In the genomic region with DNA sequence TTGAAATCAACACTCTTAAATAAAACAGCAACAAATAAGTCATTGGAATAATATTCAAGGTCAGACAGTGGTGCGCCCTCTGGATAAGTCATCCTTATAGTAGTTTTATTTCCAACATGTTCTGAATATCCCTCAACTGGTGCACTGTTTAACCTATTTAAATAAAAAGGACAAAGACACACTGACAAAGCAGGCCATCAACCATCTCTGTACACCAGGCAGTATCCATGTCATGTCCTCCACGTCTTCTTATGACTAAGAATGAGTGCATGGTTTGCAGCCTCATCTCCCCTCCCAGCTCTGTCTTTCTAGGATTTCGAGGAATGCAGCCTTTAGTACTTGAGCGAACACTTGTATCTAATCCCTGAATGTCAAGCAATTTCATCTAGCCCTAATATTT, we compare ENCODE assay signal across 1 cellular context.
TF ChIP-seq lines count a peak whose summit lies in the region.

No MANE protein-coding gene starts in this region.

TF ChIP-seq in HepG2, 621 proteins besides CTCF, POLR2A, EP300 and RAD21 (continued from another document):
- TF ChIP-seq, protein P1, sequence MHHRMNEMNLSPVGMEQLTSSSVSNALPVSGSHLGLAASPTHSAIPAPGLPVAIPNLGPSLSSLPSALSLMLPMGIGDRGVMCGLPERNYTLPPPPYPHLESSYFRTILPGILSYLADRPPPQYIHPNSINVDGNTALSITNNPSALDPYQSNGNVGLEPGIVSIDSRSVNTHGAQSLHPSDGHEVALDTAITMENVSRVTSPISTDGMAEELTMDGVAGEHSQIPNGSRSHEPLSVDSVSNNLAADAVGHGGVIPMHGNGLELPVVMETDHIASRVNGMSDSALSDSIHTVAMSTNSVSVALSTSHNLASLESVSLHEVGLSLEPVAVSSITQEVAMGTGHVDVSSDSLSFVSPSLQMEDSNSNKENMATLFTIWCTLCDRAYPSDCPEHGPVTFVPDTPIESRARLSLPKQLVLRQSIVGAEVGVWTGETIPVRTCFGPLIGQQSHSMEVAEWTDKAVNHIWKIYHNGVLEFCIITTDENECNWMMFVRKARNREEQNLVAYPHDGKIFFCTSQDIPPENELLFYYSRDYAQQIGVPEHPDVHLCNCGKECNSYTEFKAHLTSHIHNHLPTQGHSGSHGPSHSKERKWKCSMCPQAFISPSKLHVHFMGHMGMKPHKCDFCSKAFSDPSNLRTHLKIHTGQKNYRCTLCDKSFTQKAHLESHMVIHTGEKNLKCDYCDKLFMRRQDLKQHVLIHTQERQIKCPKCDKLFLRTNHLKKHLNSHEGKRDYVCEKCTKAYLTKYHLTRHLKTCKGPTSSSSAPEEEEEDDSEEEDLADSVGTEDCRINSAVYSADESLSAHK (CRISPR knock-in tag; IDR thresholded peaks at IDR 0.05; ENCODE audit: borderline replicate concordance), result no peak
- TF ChIP-seq, protein P2, sequence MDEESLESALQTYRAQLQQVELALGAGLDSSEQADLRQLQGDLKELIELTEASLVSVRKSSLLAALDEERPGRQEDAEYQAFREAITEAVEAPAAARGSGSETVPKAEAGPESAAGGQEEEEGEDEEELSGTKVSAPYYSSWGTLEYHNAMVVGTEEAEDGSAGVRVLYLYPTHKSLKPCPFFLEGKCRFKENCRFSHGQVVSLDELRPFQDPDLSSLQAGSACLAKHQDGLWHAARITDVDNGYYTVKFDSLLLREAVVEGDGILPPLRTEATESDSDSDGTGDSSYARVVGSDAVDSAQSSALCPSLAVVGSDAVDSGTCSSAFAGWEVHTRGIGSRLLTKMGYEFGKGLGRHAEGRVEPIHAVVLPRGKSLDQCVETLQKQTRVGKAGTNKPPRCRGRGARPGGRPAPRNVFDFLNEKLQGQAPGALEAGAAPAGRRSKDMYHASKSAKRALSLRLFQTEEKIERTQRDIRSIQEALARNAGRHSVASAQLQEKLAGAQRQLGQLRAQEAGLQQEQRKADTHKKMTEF (CRISPR knock-in tag; IDR thresholded peaks at IDR 0.05), result no peak
- TF ChIP-seq SYNCRIP (IDR thresholded peaks at IDR 0.05; ENCODE audit: insufficient read depth, low read depth, low read length), result no peak
- TF ChIP-seq CCDC6 (CRISPR knock-in tag; IDR thresholded peaks at IDR 0.05), result no peak
- TF ChIP-seq ARNTL (CRISPR knock-in tag; IDR thresholded peaks at IDR 0.05), result no peak
- TF ChIP-seq PHF21A (CRISPR knock-in tag; IDR thresholded peaks at IDR 0.05), result no peak
- TF ChIP-seq ZNF672 (CRISPR knock-in tag; IDR thresholded peaks at IDR 0.05), result no peak
- no peak for TF ChIP-seq FOXP1 (IDR thresholded peaks at IDR 0.05)
- no peak for TF ChIP-seq FOXP1 (CRISPR knock-in tag; IDR thresholded peaks at IDR 0.05)
- TF ChIP-seq, protein P3, sequence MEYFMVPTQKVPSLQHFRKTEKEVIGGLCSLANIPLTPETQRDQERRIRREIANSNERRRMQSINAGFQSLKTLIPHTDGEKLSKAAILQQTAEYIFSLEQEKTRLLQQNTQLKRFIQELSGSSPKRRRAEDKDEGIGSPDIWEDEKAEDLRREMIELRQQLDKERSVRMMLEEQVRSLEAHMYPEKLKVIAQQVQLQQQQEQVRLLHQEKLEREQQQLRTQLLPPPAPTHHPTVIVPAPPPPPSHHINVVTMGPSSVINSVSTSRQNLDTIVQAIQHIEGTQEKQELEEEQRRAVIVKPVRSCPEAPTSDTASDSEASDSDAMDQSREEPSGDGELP (IDR thresholded peaks at IDR 0.05; ENCODE audit: borderline replicate concordance, low read depth), result no peak
- TF ChIP-seq SOX13 (IDR thresholded peaks at IDR 0.05), result no peak
- TF ChIP-seq SOX13 (CRISPR knock-in tag; conservative IDR thresholded peaks at IDR 0.05 in 1 of 2, IDR thresholded peaks at IDR 0.05 in 1 of 2), result no peak
- TF ChIP-seq, protein P4, sequence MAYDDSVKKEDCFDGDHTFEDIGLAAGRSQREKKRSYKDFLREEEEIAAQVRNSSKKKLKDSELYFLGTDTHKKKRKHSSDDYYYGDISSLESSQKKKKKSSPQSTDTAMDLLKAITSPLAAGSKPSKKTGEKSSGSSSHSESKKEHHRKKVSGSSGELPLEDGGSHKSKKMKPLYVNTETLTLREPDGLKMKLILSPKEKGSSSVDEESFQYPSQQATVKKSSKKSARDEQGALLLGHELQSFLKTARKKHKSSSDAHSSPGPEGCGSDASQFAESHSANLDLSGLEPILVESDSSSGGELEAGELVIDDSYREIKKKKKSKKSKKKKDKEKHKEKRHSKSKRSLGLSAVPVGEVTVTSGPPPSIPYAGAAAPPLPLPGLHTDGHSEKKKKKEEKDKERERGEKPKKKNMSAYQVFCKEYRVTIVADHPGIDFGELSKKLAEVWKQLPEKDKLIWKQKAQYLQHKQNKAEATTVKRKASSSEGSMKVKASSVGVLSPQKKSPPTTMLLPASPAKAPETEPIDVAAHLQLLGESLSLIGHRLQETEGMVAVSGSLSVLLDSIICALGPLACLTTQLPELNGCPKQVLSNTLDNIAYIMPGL (CRISPR knock-in tag; IDR thresholded peaks at IDR 0.05; ENCODE audit: borderline replicate concordance in 1 of 2, low read depth in 1 of 2), result no peak
- no peak for TF ChIP-seq KLF13 (CRISPR knock-in tag; IDR thresholded peaks at IDR 0.05)
- no peak for TF ChIP-seq KLF11 (CRISPR knock-in tag; IDR thresholded peaks at IDR 0.05)
